11 cellular contexts compared by ENCODE assay signal in genomic region chr15:79329186-79329611, GRCh38. TPM values are rescaled to one million over a fixed set of nuclear protein-coding genes. Genes with fewer than 3 reads are reported as not detected.
DNase-seq lines count a peak whose midpoint lies in the region; ATAC-seq and TF ChIP-seq lines count a peak whose summit lies in the region.
"Had no signal": no experiment of that assay in that cellular context is flagged by ENCODE, and none has a peak within 500 bp of the region (broad histone marks: within the 10 kb centered on the region; RNA-seq: fewer than 3 reads in every experiment).

No MANE protein-coding gene starts in this region.

- H3K27me3 ChIP-seq in ACC112 (ENCODE audit: insufficient read depth, low read length) = no peaks in the 10 kb centered on the region
- no peaks in the 10 kb centered on the region for H3K27me3 ChIP-seq in esophagus squamous epithelium
- H3K27me3 ChIP-seq in H7 (ENCODE audit: control insufficient read depth, insufficient read depth, low read length) = no peaks in the 10 kb centered on the region

- 35 to 51% methylated on average over 2 of the region's 2 CpGs for WGBS in esophagus squamous epithelium, 2 donors

- H3K4me1 Mint-ChIP-seq in WTC11 = peaks cover 23% of the 10 kb centered on the region
- H3K4me1 Mint-ChIP-seq in immature natural killer cell = peaks cover 5 to 30% of the 10 kb centered on the region in 2 donors

- H3K27me3 Mint-ChIP-seq in WTC11 (ENCODE audit: low read depth) (no peaks in the 10 kb centered on the region), immature natural killer cell (ENCODE audit: low read depth in 3 of 3) (peaks cover 0 to 3% (median 0%) of the 10 kb centered on the region in 3 donors)

- no peaks in the 10 kb centered on the region for H3K79me2 ChIP-seq in ACC112 (ENCODE audit: control insufficient read depth, insufficient read depth, low read length, unreplicated experiment)

- DNase-seq in WTC11 (ENCODE audit: low spot score) (no peak), glomerular visceral epithelial cell (ENCODE audit: extremely low spot score) (peak; percentile 21), immature natural killer cell (no peak), esophagus squamous epithelium (lab: John Stamatoyannopoulos, UW) (no peak), pons (ENCODE audit: low spot score) (no peak), H7 (no peak)
- DNase-seq: left ventricle myocardium inferior, NCI-H1048, SHP77 had no signal

- H3K36me3 Mint-ChIP-seq in WTC11 = peaks cover 7% of the 10 kb centered on the region
- H3K36me3 Mint-ChIP-seq in immature natural killer cell = peaks cover 2 to 16% (median 10%) of the 10 kb centered on the region in 3 donors

- H3K9me3 ChIP-seq in HEK293 (ENCODE audit: control insufficient read depth, insufficient read depth, low read depth, low read length) = no peaks in the 10 kb centered on the region
- H3K9me3 ChIP-seq in esophagus squamous epithelium = peaks cover 0 to 4% (median 0%) of the 10 kb centered on the region in 3 donors

- peaks cover 3% of the 10 kb centered on the region; the same call in 1 of the 2 replicates for H3K9me3 Mint-ChIP-seq in WTC11
- no peaks in the 10 kb centered on the region for H3K9me3 Mint-ChIP-seq in immature natural killer cell

- TF ChIP-seq POLR2A in esophagus squamous epithelium (IDR thresholded peaks at IDR 0.05) = no peak

- TF ChIP-seq CTCF in HEK293 (tag by site-specific recombination; IDR thresholded peaks at IDR 0.05) (no peak), WTC11 (IDR thresholded peaks at IDR 0.05) (no peak), esophagus squamous epithelium (IDR thresholded peaks at IDR 0.05) (no peak)

- H3K27ac Mint-ChIP-seq in WTC11 = 0 out of 2 replicates have a peak overlapping the region, but pooled peaks have one; percentile 60
- no peak overlapping the region for H3K27ac Mint-ChIP-seq in immature natural killer cell

- H3K27ac ChIP-seq in ACC112 (ENCODE audit: low read depth, low read length) (peak overlapping the region; percentile 87), HEK293 (ENCODE audit: extremely low read depth, low read depth, low read length) (no peak overlapping the region), esophagus squamous epithelium (peak overlapping the region in 2 of 4 donors; percentile 18 to 21)
- H3K27ac ChIP-seq: left ventricle myocardium inferior had no signal

- H3K36me3 ChIP-seq in ACC112 (ENCODE audit: insufficient read depth, low read length) (no peaks in the 10 kb centered on the region), HEK293 (ENCODE audit: control insufficient read depth in 2 of 2, insufficient read depth in 1 of 2, low read length in 2 of 2) (peaks cover 3 to 8% of the 10 kb centered on the region in 2 experiments; a peak in 2 of 3 replicates), esophagus squamous epithelium (peaks cover 0 to 51% (median 0%) of the 10 kb centered on the region in 3 donors), H7 (replicated peaks; ENCODE audit: control insufficient read depth, insufficient read depth, low read length) (no peaks in the 10 kb centered on the region)
- H3K36me3 ChIP-seq: left ventricle myocardium inferior had no signal

- no peak overlapping the region for H3K4me3 ChIP-seq in ACC112 (ENCODE audit: low read depth, low read length)
- H3K4me3 ChIP-seq in HEK293 (ENCODE audit: low read depth, low read length) = no peak overlapping the region
- no peak overlapping the region for H3K4me3 ChIP-seq in esophagus squamous epithelium
- H3K4me3 ChIP-seq in H7 (ENCODE audit: insufficient read depth, low read depth, low read length) = no peak overlapping the region
- H3K4me3 ChIP-seq: left ventricle myocardium inferior had no signal

- intact Hi-C loops in esophagus squamous epithelium (cut with DNase I) = no loop called here

- no peak overlapping the region for H3K4me3 Mint-ChIP-seq in WTC11
- H3K4me3 Mint-ChIP-seq in immature natural killer cell = no peak overlapping the region

- peak; percentile 46 for ATAC-seq in WTC11

- CTCF ChIA-PET in HEK293 (lab: Yijun Ruan, JAX) = interaction anchor here (4.1 kb wide), 1 partner anchor 11 kb away, joined by 16 read pairs; no protein-coding TSS in a partner anchor
- CTCF ChIA-PET in WTC11 (lab: Charles Lee) = no interaction called here

- peaks cover 14% of the 10 kb centered on the region for H3K4me1 ChIP-seq in ACC112 (ENCODE audit: control insufficient read depth, insufficient read depth, low read length, unreplicated experiment)
- H3K4me1 ChIP-seq in HEK293 (ENCODE audit: control insufficient read depth, insufficient read depth, low read length) = no peaks in the 10 kb centered on the region
- peaks cover 0 to 36% (median 3%) of the 10 kb centered on the region in 3 donors for H3K4me1 ChIP-seq in esophagus squamous epithelium
- H3K4me1 ChIP-seq: left ventricle myocardium inferior had no signal

- POLR2A ChIA-PET in HEK293 (lab: Yijun Ruan, JAX) = no interaction called here
- POLR2A ChIA-PET in WTC11 (lab: Charles Lee) = no interaction called here

- no peak overlapping the region for H2AFZ ChIP-seq in ACC112 (ENCODE audit: low read length, unreplicated experiment)

TF ChIP-seq in HEK293, 187 proteins besides CTCF, POLR2A, EP300 and RAD21:
- 0 out of 2 replicates have a peak, but pooled peaks have one; percentile 20 for TF ChIP-seq GLIS1 (tag by site-specific recombination; IDR thresholded peaks at IDR 0.05)
- TF ChIP-seq SCRT2 (tag by site-specific recombination; IDR thresholded peaks at IDR 0.05) = no peak

TF ChIP-seq in WTC11, 78 proteins besides CTCF, POLR2A, EP300 and RAD21:
- TF ChIP-seq NFE2L1 (CRISPR knock-in tag; IDR thresholded peaks at IDR 0.05) (peak; percentile 91), ATF6 (CRISPR knock-in tag; IDR thresholded peaks at IDR 0.05) (no peak)

RNA-seq across cellular contexts. Expression of gene TMED3, which starts 18.3 kb away (rescaled TPM):
- total RNA-seq in WTC11 (2021) = 50.9 to 53.5 TPM (median 51.2 TPM) in 3 replicates
- polyA plus RNA-seq in immature natural killer cell = 10 to 100 TPM; 53.6 to 82.4 (median 77.2) TPM
- total RNA-seq in esophagus squamous epithelium = 100 to 1,000 TPM; 111 to 171 (median 141) TPM
- 65.7 and 71.8 TPM in 2 replicates for total RNA-seq in H7 (2014; rRNA removed; shearing (Covaris generic))

RNA-seq across cellular contexts. Expression of gene ANKRD34C, which starts 46.7 kb away (rescaled TPM):
- total RNA-seq in WTC11 (2021) (not detected in 3 replicates), esophagus squamous epithelium (not detected)
- polyA plus RNA-seq in immature natural killer cell = not detected
- total RNA-seq in H7 (2014; rRNA removed; shearing (Covaris generic)) = not detected in 2 replicates
